Comparison of ENCODE assay signal across 16 cellular contexts in the genomic region with DNA sequence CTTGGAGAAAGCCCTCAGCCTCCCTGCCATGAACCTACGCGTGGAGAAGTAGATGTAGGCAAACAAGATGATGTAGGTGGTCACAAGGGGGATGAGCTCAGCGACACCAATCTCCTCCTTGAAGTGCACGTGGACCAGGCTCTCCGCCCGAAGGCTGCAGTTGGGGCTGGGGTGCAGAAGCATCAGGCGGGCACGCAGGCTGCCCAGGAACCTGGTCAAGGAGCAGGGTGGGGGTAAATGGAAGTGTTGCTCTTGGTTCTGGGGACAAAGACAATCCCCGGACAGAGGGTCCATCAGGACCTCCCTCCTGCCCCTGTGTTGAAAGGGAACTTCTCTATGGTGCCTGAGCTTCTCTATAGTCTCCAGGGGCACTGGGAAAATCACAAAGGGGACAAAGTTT.
"Had no signal": no experiment of that assay in that cellular context is flagged by ENCODE, and none has a peak within 500 bp of the region (broad histone marks: within the 10 kb centered on the region; RNA-seq: fewer than 3 reads in every experiment).

No MANE protein-coding gene starts in this region.

- H3K9me3 Mint-ChIP-seq: activated CD4-positive, alpha-beta memory T cell treated with anti-CD3 and anti-CD28 coated beads for 36 hours; activated T-helper 17 cell treated with anti-CD3 and anti-CD28 coated beads, Interleukin-2, amount 50 U/mL, for 72 hours; nephron progenitor cell; stimulated activated naive CD8-positive, alpha-beta T cell treated with anti-CD3 and anti-CD28 coated beads, Interleukin-15, Interleukin-2, amounts not matched to agents 100 ng/mL and 50 ng/mL, for 24 hours; WTC11 had no signal

- H3K27me3 ChIP-seq: body of pancreas, dorsolateral prefrontal cortex, gastrocnemius medialis, heart left ventricle, tibial nerve had no signal

- DNase-seq: activated CD4-positive, alpha-beta memory T cell treated with anti-CD3 and anti-CD28 coated beads for 36 hours; activated CD4-positive, alpha-beta T cell treated with anti-CD3 and anti-CD28 coated beads for 4 hours; activated naive CD4-positive, alpha-beta T cell; activated T-cell treated with anti-CD3 and anti-CD28 coated beads for 4 hours; erythroblast; gastrocnemius medialis; heart left ventricle; mesendoderm; nephron progenitor cell; occipital lobe had no signal

- H3K27ac Mint-ChIP-seq: activated CD4-positive, alpha-beta memory T cell treated with anti-CD3 and anti-CD28 coated beads for 36 hours; nephron progenitor cell; stimulated activated naive CD8-positive, alpha-beta T cell treated with anti-CD3 and anti-CD28 coated beads, Interleukin-15, Interleukin-2, amounts not matched to agents 100 ng/mL and 50 ng/mL, for 24 hours; WTC11 had no signal

- H3K27me3 Mint-ChIP-seq: activated CD4-positive, alpha-beta memory T cell treated with anti-CD3 and anti-CD28 coated beads for 36 hours; activated T-helper 17 cell treated with anti-CD3 and anti-CD28 coated beads, Interleukin-2, amount 50 U/mL, for 72 hours; stimulated activated naive CD8-positive, alpha-beta T cell treated with anti-CD3 and anti-CD28 coated beads, Interleukin-15, Interleukin-2, amounts not matched to agents 100 ng/mL and 50 ng/mL, for 24 hours had no signal

- H3K4me3 ChIP-seq: body of pancreas, dorsolateral prefrontal cortex, gastrocnemius medialis, heart left ventricle, tibial nerve had no signal

- H3K4me3 Mint-ChIP-seq: activated CD4-positive, alpha-beta memory T cell treated with anti-CD3 and anti-CD28 coated beads for 36 hours; activated T-helper 17 cell treated with anti-CD3 and anti-CD28 coated beads, Interleukin-2, amount 50 U/mL, for 72 hours; nephron progenitor cell; stimulated activated naive CD8-positive, alpha-beta T cell treated with anti-CD3 and anti-CD28 coated beads, Interleukin-15, Interleukin-2, amounts not matched to agents 100 ng/mL and 50 ng/mL, for 24 hours; WTC11 had no signal

- H3K27ac ChIP-seq: body of pancreas, gastrocnemius medialis, heart left ventricle, tibial nerve had no signal

- ATAC-seq: activated T-helper 17 cell treated with anti-CD3 and anti-CD28 coated beads, Interleukin-2, amount 50 U/mL, for 72 hours; body of pancreas; gastrocnemius medialis; heart left ventricle; WTC11 had no signal

- H3K9me3 ChIP-seq: body of pancreas, gastrocnemius medialis, heart left ventricle, tibial nerve had no signal
